Comparison of ENCODE assay signal across 1 cellular context in the genomic region with DNA sequence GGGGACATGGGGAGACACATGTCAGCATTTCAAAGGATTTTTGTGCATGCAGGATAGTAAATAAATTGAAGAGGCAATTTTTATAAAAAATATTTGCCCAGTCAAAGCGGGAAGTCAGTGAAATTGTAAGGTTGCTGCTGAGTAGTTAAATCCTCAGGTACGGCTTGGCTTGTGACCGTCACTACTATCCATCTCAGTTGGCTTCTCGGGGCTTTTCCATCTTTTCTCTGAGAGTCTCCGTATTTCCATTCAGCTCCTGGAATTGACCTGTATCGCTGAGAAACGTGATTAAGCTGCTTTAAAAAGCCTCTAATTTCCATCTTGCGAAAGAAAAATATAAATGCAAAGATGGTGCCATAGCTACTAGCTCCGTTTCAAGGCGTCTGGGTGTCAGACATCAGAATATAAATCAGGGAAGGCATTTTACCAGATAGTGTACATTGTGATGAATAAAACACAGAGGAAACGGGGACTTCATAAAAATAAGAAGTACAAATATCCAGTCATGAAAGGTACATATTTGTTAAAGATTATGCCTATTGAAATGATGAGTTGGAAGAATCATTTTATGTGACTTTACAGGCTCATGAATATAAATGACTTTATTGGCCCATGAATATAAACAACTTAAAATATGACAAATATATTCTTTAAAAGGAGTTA.
TF ChIP-seq lines count a peak whose summit lies in the region.

No MANE protein-coding gene starts in this region.

TF ChIP-seq in GM23338, 12 proteins besides CTCF, POLR2A, EP300 and RAD21:
- TF ChIP-seq, protein P1, sequence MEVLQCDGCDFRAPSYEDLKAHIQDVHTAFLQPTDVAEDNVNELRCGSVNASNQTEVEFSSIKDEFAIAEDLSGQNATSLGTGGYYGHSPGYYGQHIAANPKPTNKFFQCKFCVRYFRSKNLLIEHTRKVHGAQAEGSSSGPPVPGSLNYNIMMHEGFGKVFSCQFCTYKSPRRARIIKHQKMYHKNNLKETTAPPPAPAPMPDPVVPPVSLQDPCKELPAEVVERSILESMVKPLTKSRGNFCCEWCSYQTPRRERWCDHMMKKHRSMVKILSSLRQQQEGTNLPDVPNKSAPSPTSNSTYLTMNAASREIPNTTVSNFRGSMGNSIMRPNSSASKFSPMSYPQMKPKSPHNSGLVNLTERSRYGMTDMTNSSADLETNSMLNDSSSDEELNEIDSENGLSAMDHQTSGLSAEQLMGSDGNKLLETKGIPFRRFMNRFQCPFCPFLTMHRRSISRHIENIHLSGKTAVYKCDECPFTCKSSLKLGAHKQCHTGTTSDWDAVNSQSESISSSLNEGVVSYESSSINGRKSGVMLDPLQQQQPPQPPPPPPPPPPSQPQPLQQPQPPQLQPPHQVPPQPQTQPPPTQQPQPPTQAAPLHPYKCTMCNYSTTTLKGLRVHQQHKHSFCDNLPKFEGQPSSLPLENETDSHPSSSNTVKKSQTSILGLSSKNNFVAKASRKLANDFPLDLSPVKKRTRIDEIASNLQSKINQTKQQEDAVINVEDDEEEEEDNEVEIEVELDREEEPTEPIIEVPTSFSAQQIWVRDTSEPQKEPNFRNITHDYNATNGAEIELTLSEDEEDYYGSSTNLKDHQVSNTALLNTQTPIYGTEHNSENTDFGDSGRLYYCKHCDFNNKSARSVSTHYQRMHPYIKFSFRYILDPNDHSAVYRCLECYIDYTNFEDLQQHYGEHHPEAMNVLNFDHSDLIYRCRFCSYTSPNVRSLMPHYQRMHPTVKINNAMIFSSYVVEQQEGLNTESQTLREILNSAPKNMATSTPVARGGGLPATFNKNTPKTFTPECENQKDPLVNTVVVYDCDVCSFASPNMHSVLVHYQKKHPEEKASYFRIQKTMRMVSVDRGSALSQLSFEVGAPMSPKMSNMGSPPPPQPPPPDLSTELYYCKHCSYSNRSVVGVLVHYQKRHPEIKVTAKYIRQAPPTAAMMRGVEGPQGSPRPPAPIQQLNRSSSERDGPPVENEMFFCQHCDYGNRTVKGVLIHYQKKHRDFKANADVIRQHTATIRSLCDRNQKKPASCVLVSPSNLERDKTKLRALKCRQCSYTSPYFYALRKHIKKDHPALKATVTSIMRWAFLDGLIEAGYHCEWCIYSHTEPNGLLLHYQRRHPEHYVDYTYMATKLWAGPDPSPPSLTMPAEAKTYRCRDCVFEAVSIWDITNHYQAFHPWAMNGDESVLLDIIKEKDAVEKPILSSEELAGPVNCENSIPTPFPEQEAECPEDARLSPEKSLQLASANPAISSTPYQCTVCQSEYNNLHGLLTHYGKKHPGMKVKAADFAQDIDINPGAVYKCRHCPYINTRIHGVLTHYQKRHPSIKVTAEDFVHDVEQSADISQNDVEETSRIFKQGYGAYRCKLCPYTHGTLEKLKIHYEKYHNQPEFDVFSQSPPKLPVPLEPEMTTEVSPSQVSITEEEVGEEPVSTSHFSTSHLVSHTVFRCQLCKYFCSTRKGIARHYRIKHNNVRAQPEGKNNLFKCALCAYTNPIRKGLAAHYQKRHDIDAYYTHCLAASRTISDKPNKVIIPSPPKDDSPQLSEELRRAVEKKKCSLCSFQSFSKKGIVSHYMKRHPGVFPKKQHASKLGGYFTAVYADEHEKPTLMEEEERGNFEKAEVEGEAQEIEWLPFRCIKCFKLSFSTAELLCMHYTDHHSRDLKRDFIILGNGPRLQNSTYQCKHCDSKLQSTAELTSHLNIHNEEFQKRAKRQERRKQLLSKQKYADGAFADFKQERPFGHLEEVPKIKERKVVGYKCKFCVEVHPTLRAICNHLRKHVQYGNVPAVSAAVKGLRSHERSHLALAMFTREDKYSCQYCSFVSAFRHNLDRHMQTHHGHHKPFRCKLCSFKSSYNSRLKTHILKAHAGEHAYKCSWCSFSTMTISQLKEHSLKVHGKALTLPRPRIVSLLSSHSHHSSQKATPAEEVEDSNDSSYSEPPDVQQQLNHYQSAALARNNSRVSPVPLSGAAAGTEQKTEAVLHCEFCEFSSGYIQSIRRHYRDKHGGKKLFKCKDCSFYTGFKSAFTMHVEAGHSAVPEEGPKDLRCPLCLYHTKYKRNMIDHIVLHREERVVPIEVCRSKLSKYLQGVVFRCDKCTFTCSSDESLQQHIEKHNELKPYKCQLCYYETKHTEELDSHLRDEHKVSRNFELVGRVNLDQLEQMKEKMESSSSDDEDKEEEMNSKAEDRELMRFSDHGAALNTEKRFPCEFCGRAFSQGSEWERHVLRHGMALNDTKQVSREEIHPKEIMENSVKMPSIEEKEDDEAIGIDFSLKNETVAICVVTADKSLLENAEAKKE (CRISPR knock-in tag; IDR thresholded peaks at IDR 0.05): no peak
- no peak for TF ChIP-seq EZH2phosphoT487 (IDR thresholded peaks at IDR 0.05; ENCODE audit: unreplicated experiment)
- TF ChIP-seq, protein P2, sequence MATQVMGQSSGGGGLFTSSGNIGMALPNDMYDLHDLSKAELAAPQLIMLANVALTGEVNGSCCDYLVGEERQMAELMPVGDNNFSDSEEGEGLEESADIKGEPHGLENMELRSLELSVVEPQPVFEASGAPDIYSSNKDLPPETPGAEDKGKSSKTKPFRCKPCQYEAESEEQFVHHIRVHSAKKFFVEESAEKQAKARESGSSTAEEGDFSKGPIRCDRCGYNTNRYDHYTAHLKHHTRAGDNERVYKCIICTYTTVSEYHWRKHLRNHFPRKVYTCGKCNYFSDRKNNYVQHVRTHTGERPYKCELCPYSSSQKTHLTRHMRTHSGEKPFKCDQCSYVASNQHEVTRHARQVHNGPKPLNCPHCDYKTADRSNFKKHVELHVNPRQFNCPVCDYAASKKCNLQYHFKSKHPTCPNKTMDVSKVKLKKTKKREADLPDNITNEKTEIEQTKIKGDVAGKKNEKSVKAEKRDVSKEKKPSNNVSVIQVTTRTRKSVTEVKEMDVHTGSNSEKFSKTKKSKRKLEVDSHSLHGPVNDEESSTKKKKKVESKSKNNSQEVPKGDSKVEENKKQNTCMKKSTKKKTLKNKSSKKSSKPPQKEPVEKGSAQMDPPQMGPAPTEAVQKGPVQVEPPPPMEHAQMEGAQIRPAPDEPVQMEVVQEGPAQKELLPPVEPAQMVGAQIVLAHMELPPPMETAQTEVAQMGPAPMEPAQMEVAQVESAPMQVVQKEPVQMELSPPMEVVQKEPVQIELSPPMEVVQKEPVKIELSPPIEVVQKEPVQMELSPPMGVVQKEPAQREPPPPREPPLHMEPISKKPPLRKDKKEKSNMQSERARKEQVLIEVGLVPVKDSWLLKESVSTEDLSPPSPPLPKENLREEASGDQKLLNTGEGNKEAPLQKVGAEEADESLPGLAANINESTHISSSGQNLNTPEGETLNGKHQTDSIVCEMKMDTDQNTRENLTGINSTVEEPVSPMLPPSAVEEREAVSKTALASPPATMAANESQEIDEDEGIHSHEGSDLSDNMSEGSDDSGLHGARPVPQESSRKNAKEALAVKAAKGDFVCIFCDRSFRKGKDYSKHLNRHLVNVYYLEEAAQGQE (IDR thresholded peaks at IDR 0.05; ENCODE audit: unreplicated experiment): no peak
- no peak for TF ChIP-seq EZH2 (IDR thresholded peaks at IDR 0.05; ENCODE audit: low read depth, unreplicated experiment)
- no peak for TF ChIP-seq ZNF331 (CRISPR knock-in tag; IDR thresholded peaks at IDR 0.05; ENCODE audit: low read depth)
- no peak for TF ChIP-seq CREB1 (CRISPR knock-in tag; IDR thresholded peaks at IDR 0.05; ENCODE audit: low read depth)
- no peak for TF ChIP-seq STAT1 (IDR thresholded peaks at IDR 0.05; ENCODE audit: unreplicated experiment)
- no peak for TF ChIP-seq NANOG (IDR thresholded peaks at IDR 0.05; ENCODE audit: borderline replicate concordance)
- no peak for TF ChIP-seq POLR2AphosphoS5 (IDR thresholded peaks at IDR 0.05; ENCODE audit: low read depth)
- TF ChIP-seq ZNF114 (CRISPR knock-in tag; IDR thresholded peaks at IDR 0.05): no peak
- no peak for TF ChIP-seq ETS1 (IDR thresholded peaks at IDR 0.05)
- no peak for TF ChIP-seq JUNB (IDR thresholded peaks at IDR 0.05; ENCODE audit: unreplicated experiment)
